ENCODE assay signal across 12 cellular contexts in genomic region chr9:35835216-35835604, GRCh38. TPM values are rescaled to one million over a fixed set of nuclear protein-coding genes. Genes with fewer than 3 reads are reported as not detected.
A peak's percentile ranks its signal among the peaks of the same experiment; 100 is the strongest.
DNase-seq lines count a peak whose midpoint lies in the region; ATAC-seq and TF ChIP-seq lines count a peak whose summit lies in the region.
"Had no signal": no experiment of that assay in that cellular context is flagged by ENCODE, and none has a peak within 500 bp of the region (broad histone marks: within the 10 kb centered on the region; RNA-seq: fewer than 3 reads in every experiment).

No MANE protein-coding gene starts in this region.

- H3K27ac Mint-ChIP-seq in activated naive CD8-positive, alpha-beta T cell treated with anti-CD3 and anti-CD28 coated beads, Interleukin-2, amount 10 ng/mL, durations not matched to agents 7 days and 5 days = no peak overlapping the region
- no peak overlapping the region for H3K27ac Mint-ChIP-seq in activated naive CD8-positive, alpha-beta T cell treated with anti-CD3 and anti-CD28 coated beads for 36 hours
- H3K27ac Mint-ChIP-seq in type B pancreatic cell = no peak overlapping the region

- no peak overlapping the region for H3K4me3 ChIP-seq in fibroblast of mammary gland (ENCODE audit: control insufficient read depth, low read depth, low read length)
- H3K4me3 ChIP-seq: coronary artery, tibial nerve had no signal

- H3K4me1 Mint-ChIP-seq in activated naive CD8-positive, alpha-beta T cell treated with anti-CD3 and anti-CD28 coated beads, Interleukin-2, amount 10 ng/mL, durations not matched to agents 7 days and 5 days = peaks cover 8% of the 10 kb centered on the region
- peaks cover 2% of the 10 kb centered on the region for H3K4me1 Mint-ChIP-seq in activated naive CD8-positive, alpha-beta T cell treated with anti-CD3 and anti-CD28 coated beads for 36 hours
- peaks cover 40% of the 10 kb centered on the region for H3K4me1 Mint-ChIP-seq in type B pancreatic cell (ENCODE audit: unreplicated experiment)

- peak; percentile 34 for TF ChIP-seq CTCF in fibroblast of mammary gland (conservative IDR thresholded peaks at IDR 0.05; ENCODE audit: control insufficient read depth, insufficient read depth, low read depth, low read length)
- peak; percentile 46 for TF ChIP-seq CTCF in type B pancreatic cell (conservative IDR thresholded peaks at IDR 0.05)

- no peaks in the 10 kb centered on the region for H3K9me3 Mint-ChIP-seq in activated naive CD8-positive, alpha-beta T cell treated with anti-CD3 and anti-CD28 coated beads, Interleukin-2, amount 10 ng/mL, durations not matched to agents 7 days and 5 days
- H3K9me3 Mint-ChIP-seq in activated naive CD8-positive, alpha-beta T cell treated with anti-CD3 and anti-CD28 coated beads for 36 hours = no peaks in the 10 kb centered on the region
- H3K9me3 Mint-ChIP-seq in type B pancreatic cell = no peaks in the 10 kb centered on the region

- no peaks in the 10 kb centered on the region for H3K36me3 Mint-ChIP-seq in activated naive CD8-positive, alpha-beta T cell treated with anti-CD3 and anti-CD28 coated beads, Interleukin-2, amount 10 ng/mL, durations not matched to agents 7 days and 5 days
- H3K36me3 Mint-ChIP-seq in activated naive CD8-positive, alpha-beta T cell treated with anti-CD3 and anti-CD28 coated beads for 36 hours = no peaks in the 10 kb centered on the region
- H3K36me3 Mint-ChIP-seq in type B pancreatic cell = peaks cover 4% of the 10 kb centered on the region

- no peak overlapping the region for H3K4me3 Mint-ChIP-seq in activated naive CD8-positive, alpha-beta T cell treated with anti-CD3 and anti-CD28 coated beads, Interleukin-2, amount 10 ng/mL, durations not matched to agents 7 days and 5 days
- no peak overlapping the region for H3K4me3 Mint-ChIP-seq in activated naive CD8-positive, alpha-beta T cell treated with anti-CD3 and anti-CD28 coated beads for 36 hours
- no peak overlapping the region for H3K4me3 Mint-ChIP-seq in type B pancreatic cell

- DNase-seq in activated naive CD8-positive, alpha-beta T cell treated with anti-CD3 and anti-CD28 coated beads, Interleukin-2, amount 10 ng/mL, durations not matched to agents 7 days and 5 days = no peak
- DNase-seq in activated naive CD8-positive, alpha-beta T cell treated with anti-CD3 and anti-CD28 coated beads for 36 hours = no peak
- DNase-seq in OCI-M1 (lab: John Stamatoyannopoulos, UW) (peak; percentile 37), fibroblast of mammary gland (ENCODE audit: low read depth) (no peak), type B pancreatic cell (ENCODE audit: extremely low spot score, unreplicated experiment) (no peak)
- DNase-seq: COR-L47, NCI-H526 treated with DMSO at 0.1 percent for 48 hours had no signal

- ATAC-seq in activated naive CD8-positive, alpha-beta T cell treated with anti-CD3 and anti-CD28 coated beads, Interleukin-2, amount 10 ng/mL, durations not matched to agents 7 days and 5 days (ENCODE audit: low read depth) = peak; percentile 43
- ATAC-seq in GM18861 (IDR thresholded peaks at IDR 0.05; ENCODE audit: unreplicated experiment) = no peak
- no peak for ATAC-seq in HG03095 (IDR thresholded peaks at IDR 0.05; ENCODE audit: unreplicated experiment)
- ATAC-seq in GM18909 (IDR thresholded peaks at IDR 0.05; ENCODE audit: poor library complexity, unreplicated experiment) = no peak

- H3K27me3 Mint-ChIP-seq in activated naive CD8-positive, alpha-beta T cell treated with anti-CD3 and anti-CD28 coated beads, Interleukin-2, amount 10 ng/mL, durations not matched to agents 7 days and 5 days = peaks cover 2% of the 10 kb centered on the region
- H3K27me3 Mint-ChIP-seq in activated naive CD8-positive, alpha-beta T cell treated with anti-CD3 and anti-CD28 coated beads for 36 hours = no peaks in the 10 kb centered on the region
- H3K27me3 Mint-ChIP-seq in type B pancreatic cell = no peaks in the 10 kb centered on the region

- POLR2A ChIA-PET in activated naive CD8-positive, alpha-beta T cell treated with anti-CD3 and anti-CD28 coated beads, Interleukin-2, amount 10 ng/mL, durations not matched to agents 7 days and 5 days (lab: Charles Lee) = no interaction called here

RNA-seq across cellular contexts. Expression of gene TMEM8B, which starts 6.2 kb away (rescaled TPM):
- 1 to 10 TPM; 5.9 to 6.1 TPM for total RNA-seq in activated naive CD8-positive, alpha-beta T cell treated with anti-CD3 and anti-CD28 coated beads, Interleukin-2, amount 10 ng/mL, durations not matched to agents 7 days and 5 days
- total RNA-seq in activated naive CD8-positive, alpha-beta T cell treated with anti-CD3 and anti-CD28 coated beads for 36 hours = 1 to 10 TPM; 2.8 to 3.1 TPM
- 13.8 and 27.2 TPM in 2 replicates for total RNA-seq in type B pancreatic cell (ENCODE audit: low replicate concordance)

RNA-seq across cellular contexts. Expression of gene FAM221B, which starts 6.7 kb away (rescaled TPM):
- total RNA-seq in activated naive CD8-positive, alpha-beta T cell treated with anti-CD3 and anti-CD28 coated beads, Interleukin-2, amount 10 ng/mL, durations not matched to agents 7 days and 5 days = not detected
- total RNA-seq in activated naive CD8-positive, alpha-beta T cell treated with anti-CD3 and anti-CD28 coated beads for 36 hours = not detected
- 1.1 TPM in 1 of 2 replicates, not detected in the other for total RNA-seq in type B pancreatic cell (ENCODE audit: low replicate concordance)
- total RNA-seq: tibial nerve had no signal

RNA-seq across cellular contexts. Expression of gene HINT2, which starts 20.4 kb away (rescaled TPM):
- 10 to 100 TPM; 54.3 to 56.4 TPM for total RNA-seq in activated naive CD8-positive, alpha-beta T cell treated with anti-CD3 and anti-CD28 coated beads, Interleukin-2, amount 10 ng/mL, durations not matched to agents 7 days and 5 days
- total RNA-seq in activated naive CD8-positive, alpha-beta T cell treated with anti-CD3 and anti-CD28 coated beads for 36 hours = 10 to 100 TPM; 65.0 to 70.1 TPM
- total RNA-seq in type B pancreatic cell (ENCODE audit: low replicate concordance) = 41.7 and 51.1 TPM in 2 replicates

RNA-seq across cellular contexts. Expression of gene SPAG8, which starts 23.1 kb away (rescaled TPM):
- 1 to 10 TPM; 3.4 to 4.6 TPM for total RNA-seq in activated naive CD8-positive, alpha-beta T cell treated with anti-CD3 and anti-CD28 coated beads, Interleukin-2, amount 10 ng/mL, durations not matched to agents 7 days and 5 days
- 1 to 10 TPM in 1 of 2 experiments, under 1 TPM in 1; 0.68 to 1.0 TPM for total RNA-seq in activated naive CD8-positive, alpha-beta T cell treated with anti-CD3 and anti-CD28 coated beads for 36 hours
- 0.71 and 14.2 TPM in 2 replicates for total RNA-seq in type B pancreatic cell (ENCODE audit: low replicate concordance)

RNA-seq across cellular contexts. Expression of gene OR13J1, which starts 35.0 kb away (rescaled TPM):
- not detected for total RNA-seq in activated naive CD8-positive, alpha-beta T cell treated with anti-CD3 and anti-CD28 coated beads, Interleukin-2, amount 10 ng/mL, durations not matched to agents 7 days and 5 days
- not detected for total RNA-seq in activated naive CD8-positive, alpha-beta T cell treated with anti-CD3 and anti-CD28 coated beads for 36 hours
- total RNA-seq in type B pancreatic cell (ENCODE audit: low replicate concordance) = not detected in 2 replicates
- total RNA-seq: tibial nerve had no signal
